In the genomic region with DNA sequence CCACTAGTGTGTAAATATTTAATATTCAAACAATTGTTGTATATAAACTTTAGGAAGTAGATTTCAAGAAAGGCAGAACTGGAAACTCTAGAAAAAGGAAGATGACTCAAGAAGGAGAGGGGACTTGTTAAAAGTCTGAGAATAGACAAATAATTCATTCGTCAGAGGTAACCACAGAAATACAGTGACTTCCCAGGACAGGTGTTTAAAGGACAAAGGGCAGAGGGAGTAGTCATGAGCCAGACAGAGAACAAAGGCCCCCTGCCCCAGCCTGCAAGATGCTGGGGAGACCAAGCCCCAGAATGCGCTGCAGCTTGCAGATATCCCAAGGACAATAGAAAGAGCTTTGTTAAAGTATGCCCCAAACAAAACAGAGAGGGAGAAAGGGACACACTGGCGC, we compare ENCODE assay signal across 1 cellular context.
TF ChIP-seq lines count a peak whose summit lies in the region.

No MANE protein-coding gene starts in this region.

TF ChIP-seq in HepG2, 621 proteins besides CTCF, POLR2A, EP300 and RAD21 (continued from another document):
- TF ChIP-seq FOXP1 (IDR thresholded peaks at IDR 0.05) (no peak), FOXP1 (CRISPR knock-in tag; IDR thresholded peaks at IDR 0.05) (no peak), SOX6 (IDR thresholded peaks at IDR 0.05) (no peak), SOX6 (CRISPR knock-in tag; IDR thresholded peaks at IDR 0.05) (0 out of 2 replicates have a peak, but pooled peaks have one; percentile 31), SOX13 (IDR thresholded peaks at IDR 0.05) (no peak), SOX13 (CRISPR knock-in tag; conservative IDR thresholded peaks at IDR 0.05 in 1 of 2, IDR thresholded peaks at IDR 0.05 in 1 of 2) (peak in 1 of 2 experiments; percentile 26; a peak in 1 of 4 replicates), SOX5 (CRISPR knock-in tag; IDR thresholded peaks at IDR 0.05; ENCODE audit: borderline replicate concordance) (peak; percentile 27; the same call in 1 of the 2 replicates), ZNF776 (CRISPR knock-in tag; IDR thresholded peaks at IDR 0.05) (no peak), CC2D1A (CRISPR knock-in tag; IDR thresholded peaks at IDR 0.05) (no peak)
- TF ChIP-seq, protein P1, sequence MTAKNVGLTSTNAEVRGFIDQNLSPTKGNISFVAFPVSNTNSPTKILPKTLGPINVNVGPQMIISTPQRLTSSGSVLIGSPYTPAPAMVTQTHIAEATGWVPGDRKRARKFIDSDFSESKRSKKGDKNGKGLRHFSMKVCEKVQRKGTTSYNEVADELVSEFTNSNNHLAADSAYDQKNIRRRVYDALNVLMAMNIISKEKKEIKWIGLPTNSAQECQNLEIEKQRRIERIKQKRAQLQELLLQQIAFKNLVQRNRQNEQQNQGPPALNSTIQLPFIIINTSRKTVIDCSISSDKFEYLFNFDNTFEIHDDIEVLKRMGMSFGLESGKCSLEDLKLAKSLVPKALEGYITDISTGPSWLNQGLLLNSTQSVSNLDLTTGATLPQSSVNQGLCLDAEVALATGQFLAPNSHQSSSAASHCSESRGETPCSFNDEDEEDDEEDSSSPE (CRISPR knock-in tag; IDR thresholded peaks at IDR 0.05): no peak
